In genomic region chr2:108417254-108417653, GRCh38 we compare ENCODE assay signal across 14 cellular contexts. TPM values are rescaled to one million over a fixed set of nuclear protein-coding genes. Genes with fewer than 3 reads are reported as not detected.
DNase-seq lines count a peak whose midpoint lies in the region; ATAC-seq and TF ChIP-seq lines count a peak whose summit lies in the region.
"Had no signal": no experiment of that assay in that cellular context is flagged by ENCODE, and none has a peak within 500 bp of the region (broad histone marks: within the 10 kb centered on the region; RNA-seq: fewer than 3 reads in every experiment).

No MANE protein-coding gene starts in this region.

- H3K4me1 ChIP-seq in Caco-2, result no peaks in the 10 kb centered on the region
- H3K4me1 ChIP-seq: HAP-1 had no signal

- peak; percentile 57 to 61 for DNase-seq in Caco-2
- peak; percentile 15 for DNase-seq in H4 (ENCODE audit: low spot score)
- DNase-seq in WERI-Rb-1, result no peak
- no peak for DNase-seq in left lobe of liver (ENCODE audit: low spot score)
- DNase-seq in DMS79 treated with DMSO at 0.1 percent for 48 hours (lab: John Stamatoyannopoulos, UW), result no peak
- DNase-seq in glutamatergic neuron, result no peak
- no peak for DNase-seq in COLO829 (ENCODE audit: low spot score)
- no peak for DNase-seq in inferior parietal cortex (ENCODE audit: extremely low spot score)
- DNase-seq: activated T-cell treated with anti-CD3 and anti-CD28 coated beads, Interleukin-2, amount 50 U/mL, for 72 hours; NCI-H1048 had no signal

- H3K36me3 ChIP-seq in Caco-2 (ENCODE audit: control insufficient read depth, insufficient read depth, low read length), result no peaks in the 10 kb centered on the region
- no peaks in the 10 kb centered on the region for H3K36me3 ChIP-seq in WERI-Rb-1
- H3K36me3 ChIP-seq: cardiac muscle cell, HAP-1 had no signal

- intact Hi-C loops in Caco-2 (cut with micrococcal nuclease; ENCODE audit: unreplicated experiment), result loop anchor here (1.0 kb wide), 1 partner anchor 167 kb away; no protein-coding TSS in a partner anchor

- no peak overlapping the region for H3K27ac ChIP-seq in WERI-Rb-1
- H3K27ac ChIP-seq: cardiac muscle cell, RWPE1 had no signal

- POLR2A ChIA-PET in Caco-2 (lab: Charles Lee), result no interaction called here

- H3K4me3 ChIP-seq in Caco-2 (ENCODE audit: low read depth, low read length), result no peak overlapping the region
- no peak overlapping the region for H3K4me3 ChIP-seq in WERI-Rb-1 (ENCODE audit: low read depth, low read length)
- H3K4me3 ChIP-seq: cardiac muscle cell, HAP-1 had no signal

- ATAC-seq in left lobe of liver, result peak; percentile 87
- ATAC-seq: activated T-cell treated with anti-CD3 and anti-CD28 coated beads, Interleukin-2, amount 50 U/mL, for 72 hours had no signal

- peaks cover 7% of the 10 kb centered on the region for H3K9me3 Mint-ChIP-seq in Caco-2 (ENCODE audit: unreplicated experiment)
- no peaks in the 10 kb centered on the region for H3K9me3 Mint-ChIP-seq in glutamatergic neuron (ENCODE audit: unreplicated experiment)
- H3K9me3 Mint-ChIP-seq: activated T-cell treated with anti-CD3 and anti-CD28 coated beads, Interleukin-2, amount 50 U/mL, for 72 hours; memory B cell had no signal

- H3K36me3 Mint-ChIP-seq in Caco-2 (ENCODE audit: insufficient read depth, unreplicated experiment) (no peaks in the 10 kb centered on the region), glutamatergic neuron (ENCODE audit: unreplicated experiment) (no peaks in the 10 kb centered on the region)
- H3K36me3 Mint-ChIP-seq: memory B cell had no signal

- H3K9me3 ChIP-seq in Caco-2 (no peaks in the 10 kb centered on the region), WERI-Rb-1 (ENCODE audit: severe bottlenecking) (no peaks in the 10 kb centered on the region)
- H3K9me3 ChIP-seq: HAP-1 had no signal

- peak; percentile 61 to 70 for TF ChIP-seq CTCF in Caco-2 (IDR thresholded peaks at IDR 0.05; ENCODE audit: insufficient read depth in 1 of 2, low read depth in 1 of 2, low read length in 1 of 2, severe bottlenecking in 1 of 2, unreplicated experiment in 1 of 2)
- TF ChIP-seq CTCF in WERI-Rb-1 (IDR thresholded peaks at IDR 0.05; ENCODE audit: low read depth, low read length), result peak; percentile 40
- TF ChIP-seq CTCF in glutamatergic neuron (IDR thresholded peaks at IDR 0.05; ENCODE audit: partially characterized antibody, unreplicated experiment), result no peak

- H3K27me3 ChIP-seq in Caco-2 (replicated peaks; ENCODE audit: control insufficient read depth, insufficient read depth, low read length) (no peaks in the 10 kb centered on the region), WERI-Rb-1 (ENCODE audit: insufficient read depth, low read depth, severe bottlenecking) (no peaks in the 10 kb centered on the region)
- H3K27me3 ChIP-seq: cardiac muscle cell had no signal

- no peak overlapping the region for H3K27ac Mint-ChIP-seq in Caco-2 (ENCODE audit: unreplicated experiment)
- H3K27ac Mint-ChIP-seq in glutamatergic neuron (ENCODE audit: unreplicated experiment), result no peak overlapping the region
- H3K27ac Mint-ChIP-seq: activated T-cell treated with anti-CD3 and anti-CD28 coated beads, Interleukin-2, amount 50 U/mL, for 72 hours; memory B cell had no signal

- no TSS peak for BruUV-seq in Caco-2 (replicated peaks; lab: Mats Ljungman, UMichigan)

- H3K4me1 Mint-ChIP-seq in Caco-2 (ENCODE audit: low read depth, unreplicated experiment), result peaks cover 6% of the 10 kb centered on the region
- no peaks in the 10 kb centered on the region for H3K4me1 Mint-ChIP-seq in glutamatergic neuron (ENCODE audit: low read depth, unreplicated experiment)
- H3K4me1 Mint-ChIP-seq: memory B cell had no signal

- no peaks in the 10 kb centered on the region for H3K27me3 Mint-ChIP-seq in Caco-2 (ENCODE audit: insufficient read depth, unreplicated experiment)
- no peaks in the 10 kb centered on the region for H3K27me3 Mint-ChIP-seq in glutamatergic neuron (ENCODE audit: unreplicated experiment)

- H3K4me3 Mint-ChIP-seq in Caco-2 (ENCODE audit: unreplicated experiment), result no peak overlapping the region
- H3K4me3 Mint-ChIP-seq in glutamatergic neuron (ENCODE audit: unreplicated experiment), result no peak overlapping the region
- H3K4me3 Mint-ChIP-seq: activated T-cell treated with anti-CD3 and anti-CD28 coated beads, Interleukin-2, amount 50 U/mL, for 72 hours; memory B cell had no signal

- CTCF ChIA-PET in Caco-2 (lab: Charles Lee), result no interaction called here

RNA-seq across cellular contexts. Expression of gene GCC2, which starts 31.8 kb away (rescaled TPM):
- 46.2 and 49.9 TPM in 2 replicates for total RNA-seq in Caco-2 (2022)
- 5.8 and 7.9 TPM in 2 replicates for total RNA-seq in H4 (2014; rRNA removed; shearing (Covaris generic))
- total RNA-seq in left lobe of liver, result 12.6 TPM
- 36.0 TPM for total RNA-seq in glutamatergic neuron (ENCODE audit: unreplicated experiment)

RNA-seq across cellular contexts. Expression of gene SULT1C4, which starts 39.5 kb away (rescaled TPM):
- 4.0 and 5.1 TPM in 2 replicates for total RNA-seq in Caco-2 (2022)
- total RNA-seq in H4 (2014; rRNA removed; shearing (Covaris generic)), result 0.23 TPM in 1 of 2 replicates, not detected in the other
- total RNA-seq in left lobe of liver, result 1.7 TPM
- 1.6 TPM for total RNA-seq in glutamatergic neuron (ENCODE audit: unreplicated experiment)
- total RNA-seq: activated T-cell treated with anti-CD3 and anti-CD28 coated beads, Interleukin-2, amount 50 U/mL, for 72 hours had no signal

Comparison
In these comparisons a context has a peak if more than half of its experiments do, and no peak if none do; other contexts are left out.
1. DNase-seq: peak in Caco-2 (2 of 2) and H4 (single experiment); none in WERI-Rb-1 (single experiment), left lobe of liver (single experiment), DMS79 treated with DMSO at 0.1 percent for 48 hours (single experiment), glutamatergic neuron (single experiment), COLO829 (single experiment) and inferior parietal cortex (single experiment).